16 cellular contexts compared by ENCODE assay signal in the genomic region with DNA sequence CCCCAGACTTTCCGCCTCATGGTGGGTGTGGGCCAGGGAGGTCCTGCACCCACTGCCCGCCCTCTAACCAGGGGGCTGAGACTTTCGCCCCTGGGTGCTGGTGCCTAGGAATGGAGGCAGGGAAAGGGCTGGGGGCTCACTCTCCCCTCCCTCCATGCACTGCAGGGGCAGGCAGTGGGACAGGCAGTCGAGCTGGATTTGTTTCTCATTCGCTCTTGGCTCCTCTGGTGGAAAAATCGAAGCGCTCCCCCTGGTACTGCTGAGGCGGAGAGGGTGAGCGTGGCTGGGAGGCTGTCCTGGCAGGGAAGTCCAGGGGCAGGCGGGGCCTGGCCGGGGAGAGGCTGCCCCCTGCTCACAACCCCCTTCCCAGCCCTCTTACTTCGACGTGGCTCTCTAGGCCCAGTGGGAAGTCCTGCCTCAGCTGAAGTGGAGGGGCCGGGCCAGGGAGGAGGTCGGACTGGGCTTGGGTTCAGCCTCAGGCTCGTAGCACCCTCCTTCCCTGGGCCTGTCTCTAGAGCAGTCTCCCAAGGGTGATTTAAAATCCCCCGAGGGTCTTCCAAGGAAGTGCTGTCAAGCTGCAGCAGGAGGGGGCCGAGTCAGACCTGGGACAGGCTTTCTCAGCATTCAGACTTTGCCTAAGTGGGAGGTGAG. TPM values are rescaled to one million over a fixed set of nuclear protein-coding genes. Genes with fewer than 3 reads are reported as not detected.
A peak's percentile ranks its signal among the peaks of the same experiment; 100 is the strongest.
DNase-seq lines count a peak whose midpoint lies in the region; ATAC-seq and TF ChIP-seq lines count a peak whose summit lies in the region.
"Had no signal": no experiment of that assay in that cellular context is flagged by ENCODE, and none has a peak within 500 bp of the region (broad histone marks: within the 10 kb centered on the region; RNA-seq: fewer than 3 reads in every experiment).

No MANE protein-coding gene starts in this region.

- no peaks in the 10 kb centered on the region for H3K9me3 ChIP-seq in testis

- TF ChIP-seq POLR2A in testis (IDR thresholded peaks at IDR 0.05): no peak

- H3K4me3 ChIP-seq in H7 (ENCODE audit: insufficient read depth, low read depth, low read length) (no peak overlapping the region), testis (no peak overlapping the region)
- H3K4me3 ChIP-seq: GM23248 had no signal

- DNase-seq in H7 (peak; percentile 73), ecto neural progenitor cell (ENCODE audit: low spot score) (peak; percentile 55), mesenteric fat pad (ENCODE audit: low spot score) (peak; percentile 82), testis (no peak), NCI-H345 treated with DMSO at 0.1 percent for 48 hours (lab: John Stamatoyannopoulos, UW; ENCODE audit: unreplicated experiment) (no peak), NCI-H2107 treated with DMSO at 0.1 percent for 48 hours (lab: John Stamatoyannopoulos, UW; ENCODE audit: unreplicated experiment) (no peak)
- DNase-seq: activated CD4-positive, alpha-beta T cell treated with anti-CD3 and anti-CD28 coated beads, Interleukin-2, amount 10 ng/mL, durations not matched to agents 7 days and 5 days; activated T-cell treated with anti-CD3 and anti-CD28 coated beads, Interleukin-2, amount 50 U/mL, for 72 hours; amygdala; DMS153; GM23248; NCI-H1048; NCI-H2171 treated with DMSO at 0.1 percent for 48 hours; stimulated activated naive B cell treated with anti-CD40 and anti-IgM and Interleukin-4, amounts not matched to agents 10 μg/mL and 1 μg/mL and 100 μg/mL, for 72 hours had no signal

- intact Hi-C loops in testis (cut with DNase I; ENCODE audit: low total_unique reads): no loop called here

- TF ChIP-seq CTCF in testis (IDR thresholded peaks at IDR 0.05): no peak

- H3K27ac ChIP-seq in testis: peak overlapping the region; percentile 65 to 70
- H3K27ac ChIP-seq: GM23248 had no signal

- ATAC-seq in HG03025 (IDR thresholded peaks at IDR 0.05; ENCODE audit: low FRiP score, unreplicated experiment): no peak
- ATAC-seq in GM21529 (IDR thresholded peaks at IDR 0.05; ENCODE audit: unreplicated experiment): no peak
- ATAC-seq: activated T-cell treated with anti-CD3 and anti-CD28 coated beads, Interleukin-2, amount 50 U/mL, for 72 hours; stimulated activated naive B cell treated with anti-CD40 and anti-IgM and Interleukin-4, amounts not matched to agents 10 μg/mL and 1 μg/mL and 100 μg/mL, for 72 hours had no signal

- H3K4me1 ChIP-seq in testis: peaks cover 19% of the 10 kb centered on the region

- H3K27me3 ChIP-seq in H7 (ENCODE audit: control insufficient read depth, insufficient read depth, low read length) (no peaks in the 10 kb centered on the region; the same call in 1 of the 2 replicates), testis (no peaks in the 10 kb centered on the region)

- H3K36me3 ChIP-seq in H7 (replicated peaks; ENCODE audit: control insufficient read depth, insufficient read depth, low read length) (no peaks in the 10 kb centered on the region), testis (ENCODE audit: low read depth, missing control alignments) (no peaks in the 10 kb centered on the region)

- 66 to 77% methylated on average over 8 to 18 of the region's 18 CpGs for WGBS in testis, 2 donors

RNA-seq across cellular contexts. Expression of gene TMEM92, which starts 16.6 kb away (rescaled TPM):
- total RNA-seq in H7 (2014; rRNA removed; shearing (Covaris generic)): 7.3 and 7.5 TPM in 2 replicates
- total RNA-seq in mesenteric fat pad (not detected), testis (1 to 10 TPM in 1 of 2 donors, under 1 TPM in 1; 0.93 to 1.5 TPM)
- 0.44 TPM for polyA plus RNA-seq in testis (ENCODE audit: insufficient read depth, low read depth, low replicate concordance)
- total RNA-seq: activated CD4-positive, alpha-beta T cell treated with anti-CD3 and anti-CD28 coated beads, Interleukin-2, amount 10 ng/mL, durations not matched to agents 7 days and 5 days had no signal
- polyA plus RNA-seq: GM23248 had no signal

RNA-seq across cellular contexts. Expression of gene COL1A1, which starts 56.3 kb away (rescaled TPM):
- 8.2 and 9.4 TPM in 2 replicates for total RNA-seq in H7 (2014; rRNA removed; shearing (Covaris generic))
- total RNA-seq in mesenteric fat pad: 309 TPM
- total RNA-seq in testis: 10 to 100 TPM; 32.5 to 35.1 TPM
- 557 TPM for polyA plus RNA-seq in testis (ENCODE audit: insufficient read depth, low read depth, low replicate concordance)

Comparison
In these comparisons a context has a peak if more than half of its experiments do, and no peak if none do; other contexts are left out.
1. DNase-seq: peak in H7 (single experiment), ecto neural progenitor cell (single experiment) and mesenteric fat pad (single experiment); none in testis (single experiment), NCI-H345 treated with DMSO at 0.1 percent for 48 hours (single experiment) and NCI-H2107 treated with DMSO at 0.1 percent for 48 hours (single experiment).